8 cellular contexts compared by ENCODE assay signal in the genomic region with DNA sequence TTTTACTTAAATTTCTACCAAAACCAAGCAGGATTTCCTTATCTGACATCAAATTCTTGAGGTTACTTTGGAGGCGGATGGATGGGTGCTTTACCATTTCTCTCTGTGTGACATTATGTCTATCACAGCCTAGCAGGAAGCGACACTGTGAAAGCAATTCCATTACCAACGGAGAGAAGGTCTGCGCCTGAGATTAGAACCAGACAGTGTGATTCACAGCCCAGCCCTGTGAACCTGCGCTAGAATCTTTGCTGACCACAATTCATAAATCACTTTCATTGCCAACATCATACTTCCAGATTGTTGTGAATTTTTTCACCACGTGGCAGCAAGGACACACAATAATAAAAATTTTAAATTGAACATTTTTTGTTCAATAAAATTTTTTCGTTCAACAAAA.
DNase-seq lines count a peak whose midpoint lies in the region; ATAC-seq lines count a peak whose summit lies in the region.

No MANE protein-coding gene starts in this region.

- peak overlapping the region; percentile 67 for H3K4me2 ChIP-seq in skeletal muscle satellite cell (ENCODE audit: low read length)

- H3K4me3 ChIP-seq in skeletal muscle satellite cell (ENCODE audit: low read length), result no peak overlapping the region

- H3K9me3 ChIP-seq in skeletal muscle satellite cell (replicated peaks; ENCODE audit: low read length), result no peaks in the 10 kb centered on the region

- peaks cover 46% of the 10 kb centered on the region for H3K4me1 ChIP-seq in skeletal muscle satellite cell (ENCODE audit: control insufficient read depth, insufficient read depth, low read length)

- no peak for ATAC-seq in HG03025 (IDR thresholded peaks at IDR 0.05; ENCODE audit: low FRiP score, unreplicated experiment)
- no peak for ATAC-seq in HG02623 (IDR thresholded peaks at IDR 0.05; ENCODE audit: unreplicated experiment)
- no peak for ATAC-seq in HG03439 (IDR thresholded peaks at IDR 0.05; ENCODE audit: unreplicated experiment)

- no peaks in the 10 kb centered on the region for H3K27me3 ChIP-seq in skeletal muscle satellite cell (ENCODE audit: control insufficient read depth, insufficient read depth, low read length)

- peak overlapping the region; percentile 83 for H3K9ac ChIP-seq in skeletal muscle satellite cell (ENCODE audit: low read depth, low read length)

- H3K36me3 ChIP-seq in skeletal muscle satellite cell (ENCODE audit: insufficient read depth, low read length), result no peaks in the 10 kb centered on the region

- DNase-seq in GM04504 (ENCODE audit: low read depth) (peak; percentile 89), dedifferentiated amniotic fluid mesenchymal stem cell (ENCODE audit: extremely low spot score) (peak; percentile 45), NCI-H2029 (lab: John Stamatoyannopoulos, UW) (no peak)
- DNase-seq in activated CD4-positive, alpha-beta T cell treated with anti-CD3 and anti-CD28 coated beads for 4 hours, result peak; percentile 72 to 73
